Comparison of ENCODE assay signal across 9 cellular contexts in the genomic region with DNA sequence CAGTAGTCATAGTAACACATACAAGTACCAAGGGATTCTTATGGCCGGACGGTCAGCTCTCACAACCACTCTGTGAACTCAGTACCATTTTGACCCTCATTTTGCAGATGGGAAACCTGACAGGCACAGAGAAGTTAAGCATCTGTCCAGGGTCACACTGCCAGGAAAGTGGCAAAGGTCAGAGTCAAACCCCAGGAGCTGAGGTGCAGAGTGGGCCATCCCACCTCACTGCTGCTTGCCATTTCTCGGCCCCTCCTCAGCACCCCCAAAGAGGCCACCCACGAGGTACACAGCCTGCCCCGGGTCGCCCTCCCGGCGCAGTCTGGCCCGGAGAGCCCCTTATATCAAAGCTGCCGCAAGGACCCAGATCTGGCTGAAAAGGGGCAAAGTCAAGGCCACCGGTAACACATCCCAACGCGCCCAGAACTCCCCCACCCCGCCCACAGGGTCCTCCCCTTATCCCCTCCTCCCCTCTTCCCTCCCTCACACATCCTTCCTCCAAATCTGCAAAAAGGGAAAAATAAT. TPM values are rescaled to one million over a fixed set of nuclear protein-coding genes. Genes with fewer than 3 reads are reported as not detected.
A peak's percentile ranks its signal among the peaks of the same experiment; 100 is the strongest.
DNase-seq lines count a peak whose midpoint lies in the region; ATAC-seq and TF ChIP-seq lines count a peak whose summit lies in the region.
"Had no signal": no experiment of that assay in that cellular context is flagged by ENCODE, and none has a peak within 500 bp of the region (broad histone marks: within the 10 kb centered on the region; RNA-seq: fewer than 3 reads in every experiment).

No MANE protein-coding gene starts in this region.

- CTCF ChIA-PET in activated naive CD4-positive, alpha-beta T cell treated with anti-CD3 and anti-CD28 coated beads, Interleukin-2, amount 10 ng/mL, durations not matched to agents 7 days and 5 days (lab: Charles Lee): no interaction called here

- H3K36me3 Mint-ChIP-seq in activated naive CD4-positive, alpha-beta T cell treated with anti-CD3 and anti-CD28 coated beads, Interleukin-2, amount 10 ng/mL, durations not matched to agents 7 days and 5 days: no peaks in the 10 kb centered on the region
- no peaks in the 10 kb centered on the region for H3K36me3 Mint-ChIP-seq in memory B cell

- WGBS in body of pancreas, 2 donors: 6 to 9% methylated on average over 14 of the region's 14 CpGs
- WGBS in upper lobe of left lung, 2 donors: 0 to 8% methylated on average over 5 to 14 of the region's 14 CpGs

- peak overlapping the region; percentile 74 to 94 for H3K4me3 ChIP-seq in body of pancreas
- peak overlapping the region; percentile 72 to 97 (median 86) for H3K4me3 ChIP-seq in upper lobe of left lung

- no peak for TF ChIP-seq CTCF in body of pancreas (IDR thresholded peaks at IDR 0.05)
- no peak for TF ChIP-seq CTCF in upper lobe of left lung (IDR thresholded peaks at IDR 0.05)

- H3K9me3 Mint-ChIP-seq in activated naive CD4-positive, alpha-beta T cell treated with anti-CD3 and anti-CD28 coated beads, Interleukin-2, amount 10 ng/mL, durations not matched to agents 7 days and 5 days: no peaks in the 10 kb centered on the region
- no peaks in the 10 kb centered on the region for H3K9me3 Mint-ChIP-seq in memory B cell

- H3K27ac ChIP-seq in body of pancreas: peak overlapping the region; percentile 68 to 97 (median 94)
- peak overlapping the region; percentile 94 to 99 (median 98) for H3K27ac ChIP-seq in upper lobe of left lung

- intact Hi-C loops in body of pancreas (cut with DNase I): loop anchor here (5.0 kb wide), 1 partner anchor 38 kb away; no protein-coding TSS in a partner anchor

- peak; percentile 31 for DNase-seq in activated naive CD4-positive, alpha-beta T cell treated with anti-CD3 and anti-CD28 coated beads, Interleukin-2, amount 10 ng/mL, durations not matched to agents 7 days and 5 days
- DNase-seq in activated naive CD4-positive, alpha-beta T cell (lab: John Stamatoyannopoulos, UW): no peak
- no peak for DNase-seq in body of pancreas
- DNase-seq in memory B cell (ENCODE audit: low spot score in 2 of 2): no peak
- peak in 1 of 2 donors; percentile 65 for DNase-seq in upper lobe of left lung
- DNase-seq in OCI-M2 (lab: John Stamatoyannopoulos, UW; ENCODE audit: unreplicated experiment): no peak
- DNase-seq: DMS153 had no signal

- TF ChIP-seq POLR2A in body of pancreas (IDR thresholded peaks at IDR 0.05) (no peak), upper lobe of left lung (IDR thresholded peaks at IDR 0.05) (no peak)

- ATAC-seq in body of pancreas (no peak), memory B cell (ENCODE audit: low read depth) (no peak), upper lobe of left lung (ENCODE audit: low FRiP score in 2 of 2) (no peak), HG02759 (IDR thresholded peaks at IDR 0.05; ENCODE audit: unreplicated experiment) (no peak), GM19023 (IDR thresholded peaks at IDR 0.05; ENCODE audit: unreplicated experiment) (no peak)

- H3K4me1 Mint-ChIP-seq in activated naive CD4-positive, alpha-beta T cell treated with anti-CD3 and anti-CD28 coated beads, Interleukin-2, amount 10 ng/mL, durations not matched to agents 7 days and 5 days: peaks cover 32% of the 10 kb centered on the region
- peaks cover 24% of the 10 kb centered on the region for H3K4me1 Mint-ChIP-seq in memory B cell

- peaks cover 15% of the 10 kb centered on the region for H3K27me3 Mint-ChIP-seq in activated naive CD4-positive, alpha-beta T cell treated with anti-CD3 and anti-CD28 coated beads, Interleukin-2, amount 10 ng/mL, durations not matched to agents 7 days and 5 days
- H3K27me3 Mint-ChIP-seq in memory B cell: no peaks in the 10 kb centered on the region

- H3K4me1 ChIP-seq in body of pancreas (peaks cover 60% of the 10 kb centered on the region), upper lobe of left lung (peaks cover 65 to 76% (median 68%) of the 10 kb centered on the region in 4 donors)

- H3K27me3 ChIP-seq in body of pancreas (no peaks in the 10 kb centered on the region), upper lobe of left lung (no peaks in the 10 kb centered on the region)

- H3K36me3 ChIP-seq in body of pancreas (replicated peaks in 1 of 2; ENCODE audit: insufficient read depth in 1 of 2, low read depth in 2 of 2) (no peaks in the 10 kb centered on the region), upper lobe of left lung (no peaks in the 10 kb centered on the region)

- no peak for TF ChIP-seq EP300 in upper lobe of left lung (IDR thresholded peaks at IDR 0.05)

- H3K9me3 ChIP-seq in body of pancreas (no peaks in the 10 kb centered on the region), upper lobe of left lung (no peaks in the 10 kb centered on the region)

- H3K4me3 Mint-ChIP-seq in activated naive CD4-positive, alpha-beta T cell treated with anti-CD3 and anti-CD28 coated beads, Interleukin-2, amount 10 ng/mL, durations not matched to agents 7 days and 5 days: peak overlapping the region; percentile 89
- H3K4me3 Mint-ChIP-seq in memory B cell: peak overlapping the region; percentile 92

- peak overlapping the region; percentile 87 for H3K27ac Mint-ChIP-seq in activated naive CD4-positive, alpha-beta T cell treated with anti-CD3 and anti-CD28 coated beads, Interleukin-2, amount 10 ng/mL, durations not matched to agents 7 days and 5 days
- H3K27ac Mint-ChIP-seq in memory B cell: peak overlapping the region; percentile 89

RNA-seq across cellular contexts. Expression of a gene that starts 1.7 kb away (rescaled TPM):
- 100 to 1,000 TPM in 1 of 2 donors, 10 to 100 TPM in 1; 53.7 to 397 TPM for total RNA-seq in body of pancreas
- 100 to 1,000 TPM; 188 to 603 (median 373) TPM for total RNA-seq in upper lobe of left lung
